9 cellular contexts compared by ENCODE assay signal in the genomic region with DNA sequence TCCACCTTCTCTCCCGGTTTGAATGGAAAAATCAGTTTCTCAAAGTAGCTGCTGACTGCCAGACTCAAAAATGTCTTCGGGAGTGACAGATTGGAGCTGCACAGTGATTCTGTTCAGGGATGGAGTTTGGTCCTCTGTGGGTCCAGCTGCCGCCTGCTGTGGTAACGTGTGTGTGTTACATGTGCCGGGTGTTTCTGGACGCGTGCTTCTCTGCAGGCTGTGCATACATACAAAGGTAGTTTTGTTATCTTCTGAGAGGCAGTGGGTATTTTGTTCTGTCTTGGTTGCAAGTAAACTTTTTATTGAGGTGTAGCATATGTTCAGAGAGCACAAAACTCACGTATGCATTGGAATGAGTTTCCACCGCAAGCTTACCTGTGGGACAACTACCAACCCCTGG. TPM values are rescaled to one million over a fixed set of nuclear protein-coding genes. Genes with fewer than 3 reads are reported as not detected.
A peak's percentile ranks its signal among the peaks of the same experiment; 100 is the strongest.
DNase-seq lines count a peak whose midpoint lies in the region; ATAC-seq and TF ChIP-seq lines count a peak whose summit lies in the region.
"Had no signal": no experiment of that assay in that cellular context is flagged by ENCODE, and none has a peak within 500 bp of the region (broad histone marks: within the 10 kb centered on the region; RNA-seq: fewer than 3 reads in every experiment).

No MANE protein-coding gene starts in this region.

- H3K27me3 ChIP-seq in mononuclear cell (ENCODE audit: insufficient read depth, low read length) (no peaks in the 10 kb centered on the region), uterus (no peaks in the 10 kb centered on the region)

- DNase-seq in NCI-H524 (lab: John Stamatoyannopoulos, UW): peak; percentile 40 to 72
- no peak for DNase-seq in NCI-H524 treated with DMSO at 0.1 percent for 48 hours (lab: John Stamatoyannopoulos, UW)
- no peak for DNase-seq in coronary artery (ENCODE audit: low spot score)
- no peak for DNase-seq in uterus
- DNase-seq in A172 (ENCODE audit: low spot score): no peak
- DNase-seq in stimulated activated CD4-positive, alpha-beta T cell treated with anti-CD3 and anti-CD28 coated beads, Interleukin-4, amount 100 ng/mL, for 4 hours: no peak
- DNase-seq: activated CD4-positive, alpha-beta T cell treated with anti-CD3 and anti-CD28 coated beads, Interleukin-2, amount 50 U/mL, for 1 hour had no signal

- H3K27ac ChIP-seq in coronary artery (peak overlapping the region; percentile 86 to 94), uterus (peak overlapping the region; percentile 87 to 96)

- intact Hi-C loops in uterus (cut with DNase I; ENCODE audit: low total_unique reads): no loop called here

- no peak for ATAC-seq in GM18867 (IDR thresholded peaks at IDR 0.05; ENCODE audit: unreplicated experiment)

- TF ChIP-seq POLR2A in uterus (IDR thresholded peaks at IDR 0.05): no peak

- TF ChIP-seq CTCF in coronary artery (IDR thresholded peaks at IDR 0.05) (no peak), uterus (IDR thresholded peaks at IDR 0.05) (no peak)

- H3K4me1 ChIP-seq in mononuclear cell (ENCODE audit: insufficient read depth, low read length): peaks cover 77% of the 10 kb centered on the region
- H3K4me1 ChIP-seq in uterus: peaks cover 5 to 7% of the 10 kb centered on the region in 2 donors

- H3K9me3 ChIP-seq in mononuclear cell (ENCODE audit: low read depth, low read length) (no peaks in the 10 kb centered on the region), uterus (no peaks in the 10 kb centered on the region)

- no peaks in the 10 kb centered on the region for H3K36me3 ChIP-seq in uterus

- peak overlapping the region; percentile 75 for H3K4me3 ChIP-seq in coronary artery
- peak overlapping the region; percentile 6 for H3K4me3 ChIP-seq in mononuclear cell (ENCODE audit: low read length)
- peak overlapping the region; percentile 51 to 62 for H3K4me3 ChIP-seq in uterus

RNA-seq across cellular contexts. Expression of gene NAA20, which starts 41.3 kb away (rescaled TPM):
- 18.4 TPM for total RNA-seq in mononuclear cell
- total RNA-seq in uterus: 10 to 100 TPM; 24.7 to 55.7 (median 35.2) TPM
- 92.8 and 106 TPM in 2 replicates for total RNA-seq in A172 (2014; rRNA removed; shearing (Covaris generic))

Comparison
In these comparisons a context has a peak if more than half of its experiments do, and no peak if none do; other contexts are left out.
1. DNase-seq: peak in NCI-H524 (2 of 2); none in NCI-H524 treated with DMSO at 0.1 percent for 48 hours (single experiment), coronary artery (single experiment), uterus (0 of 2), A172 (single experiment) and stimulated activated CD4-positive, alpha-beta T cell treated with anti-CD3 and anti-CD28 coated beads, Interleukin-4, amount 100 ng/mL, for 4 hours (0 of 2).
2. H3K4me3 ChIP-seq: peak in every context shown above with its lines; median percentile 75 in coronary artery; 56 in uterus; 6 in mononuclear cell.